Comparison of ENCODE assay signal across 8 cellular contexts in genomic region chr1:54051936-54052469, GRCh38. TPM values are rescaled to one million over a fixed set of nuclear protein-coding genes. Genes with fewer than 3 reads are reported as not detected.
DNase-seq lines count a peak whose midpoint lies in the region; ATAC-seq, FAIRE-seq and TF ChIP-seq lines count a peak whose summit lies in the region.

No MANE protein-coding gene starts in this region.

- no peaks in the 10 kb centered on the region for H3K27me3 ChIP-seq in pancreas

- peak in 2 of 4 donors; percentile 32 to 33 for ATAC-seq in pancreas

- H3K4me1 ChIP-seq in pancreas = peaks cover 15 to 53% (median 17%) of the 10 kb centered on the region in 3 donors

- H3K36me3 ChIP-seq in pancreas = no peaks in the 10 kb centered on the region

- DNase-seq in DMS53 treated with DMSO at 0.1 percent for 48 hours (lab: John Stamatoyannopoulos, UW; ENCODE audit: unreplicated experiment) = peak; percentile 26
- DNase-seq in NCI-H526 treated with DMSO at 0.1 percent for 48 hours (lab: John Stamatoyannopoulos, UW) = peak; percentile 24
- no peak for DNase-seq in epithelial cell of prostate (ENCODE audit: low read depth, low spot score)
- DNase-seq in pancreas = peak in 1 of 6 donors; percentile 18
- no peak for DNase-seq in stimulated activated naive CD4-positive, alpha-beta T cell treated with Interleukin-2 at 50 U/mL for 16 hours (lab: John Stamatoyannopoulos, UW)
- no peak for DNase-seq in A172 (ENCODE audit: low spot score)
- no peak for DNase-seq in D341Med (ENCODE audit: low spot score)
- DNase-seq in SHP77 treated with DMSO at 0.1 percent for 48 hours (lab: John Stamatoyannopoulos, UW) = no peak

- H3K9me3 ChIP-seq in pancreas = no peaks in the 10 kb centered on the region

- H3K27ac ChIP-seq in epithelial cell of prostate = peak overlapping the region; percentile 85
- H3K27ac ChIP-seq in pancreas = peak overlapping the region; percentile 91 to 98 (median 92)

- peak overlapping the region; percentile 68 to 93 (median 84) for H3K4me3 ChIP-seq in pancreas

- 1 to 2% methylated on average over 9 of the region's 9 CpGs for WGBS in pancreas, 2 donors

- intact Hi-C loops in pancreas (cut with DNase I) = no loop called here

- no peak for TF ChIP-seq CTCF in pancreas (IDR thresholded peaks at IDR 0.05)

- FAIRE-seq in pancreas (lab: Jason Lieb, UNC) = no peak

RNA-seq across cellular contexts. Expression of gene TMEM59, which starts 1.0 kb away (rescaled TPM):
- total RNA-seq in pancreas = 100 to 1,000 TPM; 175 to 316 (median 232) TPM
- polyA plus RNA-seq in pancreas = 100 to 1,000 TPM in 1 of 2 donors, 10 to 100 TPM in 1; 59.9 to 287 TPM
- total RNA-seq in A172 (2014; rRNA removed; shearing (Covaris generic)) = 233 and 290 TPM in 2 replicates

RNA-seq across cellular contexts. Expression of gene TCEANC2, which starts 1.4 kb away (rescaled TPM):
- 1 to 10 TPM; 1.3 to 3.8 (median 2.2) TPM for total RNA-seq in pancreas
- 1 to 10 TPM; 1.1 to 1.4 TPM for polyA plus RNA-seq in pancreas
- 2.6 and 3.7 TPM in 2 replicates for total RNA-seq in A172 (2014; rRNA removed; shearing (Covaris generic))

RNA-seq across cellular contexts. Expression of gene LDLRAD1, which starts 34.0 kb away (rescaled TPM):
- under 1 TPM in 4 of 6 donors, not detected in 2; 0.08 to 0.29 (median 0.17) TPM for total RNA-seq in pancreas
- polyA plus RNA-seq in pancreas = under 1 TPM in 1 of 2 donors, not detected in 1; 0.21 TPM
- total RNA-seq in A172 (2014; rRNA removed; shearing (Covaris generic)) = not detected in 2 replicates

Comparison
In these comparisons a context has a peak if more than half of its experiments do, and no peak if none do; other contexts are left out.
1. DNase-seq: peak in DMS53 treated with DMSO at 0.1 percent for 48 hours (single experiment) and NCI-H526 treated with DMSO at 0.1 percent for 48 hours (single experiment); none in epithelial cell of prostate (single experiment), stimulated activated naive CD4-positive, alpha-beta T cell treated with Interleukin-2 at 50 U/mL for 16 hours (single experiment), A172 (single experiment), D341Med (single experiment) and SHP77 treated with DMSO at 0.1 percent for 48 hours (single experiment).